ENCODE assay signal across 8 cellular contexts in genomic region chr6:27479319-27480182, GRCh38. TPM values are rescaled to one million over a fixed set of nuclear protein-coding genes. Genes with fewer than 3 reads are reported as not detected.
DNase-seq lines count a peak whose midpoint lies in the region; ATAC-seq and TF ChIP-seq lines count a peak whose summit lies in the region.

No MANE protein-coding gene starts in this region.

- H3K27me3 ChIP-seq in BJ (ENCODE audit: control insufficient read depth, insufficient read depth, low read length) = no peaks in the 10 kb centered on the region
- no peaks in the 10 kb centered on the region for H3K27me3 ChIP-seq in left lung

- peak overlapping the region; percentile 67 for H3K4me3 ChIP-seq in BJ (ENCODE audit: low read depth, low read length)
- H3K4me3 ChIP-seq in coronary artery = peak overlapping the region; percentile 76
- peak overlapping the region; percentile 56 for H3K4me3 ChIP-seq in left lung

- intact Hi-C loops in left lung (cut with DNase I) = no loop called here

- peaks cover 0 to 11% of the 10 kb centered on the region in 2 donors for H3K4me1 ChIP-seq in left lung

- H3K36me3 ChIP-seq in BJ (ENCODE audit: control insufficient read depth, insufficient read depth, low read length) = no peaks in the 10 kb centered on the region
- no peaks in the 10 kb centered on the region for H3K36me3 ChIP-seq in left lung

- POLR2A ChIA-PET in BJ (lab: Charles Lee) = no interaction called here

- DNase-seq in BJ (ENCODE audit: low read depth) (peak; percentile 80), NCI-H524 (lab: John Stamatoyannopoulos, UW) (peak; percentile 79 to 87), coronary artery (ENCODE audit: low spot score) (peak; percentile 91), left lung (peak; percentile 64)
- peak; percentile 79 to 90 for DNase-seq in activated CD4-positive, alpha-beta T cell treated with anti-CD3 and anti-CD28 coated beads for 4 hours
- DNase-seq in stimulated activated CD4-positive, alpha-beta T cell treated with anti-CD3 and anti-CD28 coated beads, Interleukin-2, amount 100 ng/mL, for 48 hours = peak; percentile 86 to 87

- H3K27ac ChIP-seq in coronary artery = peak overlapping the region; percentile 93 to 99
- peak overlapping the region; percentile 94 to 99 for H3K27ac ChIP-seq in left lung

- ATAC-seq in HG03354 (IDR thresholded peaks at IDR 0.05; ENCODE audit: poor library complexity, severe bottlenecking, unreplicated experiment) (peak; percentile 69), left lung (peak; percentile 90)

- CTCF ChIA-PET in BJ (lab: Yijun Ruan, JAX) = interaction anchor here (0.6 to 2.2 kb wide), 3 partner anchors 39 to 1386 kb away, joined by 3 to 6 read pairs (median 3); no protein-coding TSS in a partner anchor

- no peaks in the 10 kb centered on the region for H3K9me3 ChIP-seq in left lung

- TF ChIP-seq CTCF in BJ (IDR thresholded peaks at IDR 0.05; ENCODE audit: insufficient read depth, low read depth, low read length) (no peak), coronary artery (IDR thresholded peaks at IDR 0.05) (no peak), left lung (IDR thresholded peaks at IDR 0.05) (no peak)

- peak; percentile 28 for TF ChIP-seq POLR2A in GM19193 (IDR thresholded peaks at IDR 0.05; ENCODE audit: extremely low read depth, insufficient read depth, insufficient read length)

RNA-seq across cellular contexts. Expression of gene ZNF184, which starts 6.6 kb away (rescaled TPM):
- 1.8 and 3.4 TPM in 2 replicates for polyA plus RNA-seq in BJ (2011; rRNA removed)
- 2.3 and 2.9 TPM in 2 replicates for polyA minus RNA-seq in BJ (2011; rRNA and poly(A)+ RNA removed)
- 1 to 10 TPM; 6.0 TPM for total RNA-seq in left lung

Comparison
In these comparisons a context has a peak if more than half of its experiments do, and no peak if none do; other contexts are left out.
1. Peak in every context shown above with its lines: DNase-seq, ATAC-seq, H3K4me3 ChIP-seq and H3K27ac ChIP-seq.